In the genomic region with DNA sequence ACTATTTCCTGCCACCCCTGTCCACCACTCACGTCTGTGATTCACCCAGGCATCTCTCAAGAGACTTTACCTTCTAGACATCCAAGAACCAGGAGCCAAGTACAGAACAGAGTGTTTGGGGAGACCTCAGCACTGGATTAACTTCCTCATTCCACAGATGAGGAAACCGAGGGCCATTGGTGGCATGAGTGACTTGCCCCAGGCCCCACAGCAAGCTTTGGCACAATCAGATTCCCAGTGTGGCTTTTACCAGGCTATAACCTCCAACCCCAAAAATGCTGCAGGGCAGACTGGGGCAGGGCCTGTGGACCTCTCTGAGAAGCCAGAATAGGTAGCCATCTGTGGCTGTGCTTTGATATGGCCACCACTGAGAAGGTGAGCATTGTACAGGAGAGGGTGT, we compare ENCODE assay signal across 17 cellular contexts.
DNase-seq lines count a peak whose midpoint lies in the region; ATAC-seq, FAIRE-seq and TF ChIP-seq lines count a peak whose summit lies in the region.
"Had no signal": no experiment of that assay in that cellular context is flagged by ENCODE, and none has a peak within 500 bp of the region (broad histone marks: within the 10 kb centered on the region; RNA-seq: fewer than 3 reads in every experiment).

No MANE protein-coding gene starts in this region.

- RAD21 ChIA-PET in GM12878 (lab: Charles Lee; ENCODE audit: unreplicated experiment): interaction anchor here (2.7 kb wide), 1 partner anchor 10 kb away, joined by 10 read pairs; no protein-coding TSS in a partner anchor

- no peak for TF ChIP-seq POLR2A in GM12878 (IDR thresholded peaks at IDR 0.05; ENCODE audit: low read depth, low read length)

- no peak for TF ChIP-seq EP300 in GM12878 (IDR thresholded peaks at IDR 0.05; ENCODE audit: borderline replicate concordance in 1 of 2, control insufficient read depth in 1 of 2, low read depth in 2 of 2, low read length in 2 of 2)

- BruUV-seq in GM12878 (replicated peaks; lab: Mats Ljungman, UMichigan): no TSS peak

- H3K27ac ChIP-seq in GM12878 (ENCODE audit: control insufficient read depth, insufficient read depth) (peak overlapping the region; percentile 26; the same call in 1 of the 2 replicates), lung (ENCODE audit: low read depth in 1 of 2, low read length in 1 of 2) (no peak overlapping the region)
- H3K27ac ChIP-seq: C4-2B had no signal

- SMC1A ChIA-PET in GM12878 (lab: Charles Lee; ENCODE audit: uncharacterized antibody, unreplicated experiment): interaction anchor here (1.0 to 3.7 kb wide), 4 partner anchors 9 to 211 kb away, joined by 3 to 17 read pairs (median 4); no protein-coding TSS in a partner anchor

- peak; percentile 1 for DNase-seq in AG20443 (ENCODE audit: low spot score)
- DNase-seq in H7: peak; percentile 2
- no peak for DNase-seq in GM12878 (ENCODE audit: low read depth, low spot score)
- DNase-seq in lung (ENCODE audit: low spot score): peak; percentile 22
- no peak for DNase-seq in T-helper 1 cell
- DNase-seq in AG08395 (ENCODE audit: low spot score): no peak
- DNase-seq in NOMO-1 treated with DMSO at 0.1 percent for 48 hours (lab: John Stamatoyannopoulos, UW; ENCODE audit: unreplicated experiment): no peak
- no peak for DNase-seq in activated CD8-positive, alpha-beta memory T cell treated with anti-CD3 and anti-CD28 coated beads, Interleukin-2, amount 50 U/mL, for 48 hours
- DNase-seq: ACHN; BE2C; CD4-positive, alpha-beta memory T cell; DMS79 treated with DMSO at 0.1 percent for 48 hours; EL; H9 had no signal

- no peaks in the 10 kb centered on the region; the same call in 1 of the 2 replicates for H4K20me1 ChIP-seq in GM12878 (ENCODE audit: control insufficient read depth, insufficient read depth)

- no peak for TF ChIP-seq CTCF in GM12878 (IDR thresholded peaks at IDR 0.05 in 2 of 3, conservative IDR thresholded peaks at IDR 0.05 in 1 of 3; ENCODE audit: control insufficient read depth in 2 of 3, extremely low read depth in 1 of 3, insufficient read depth in 1 of 3, low read depth in 3 of 3, low read length in 3 of 3)
- TF ChIP-seq CTCF in lung (IDR thresholded peaks at IDR 0.05; ENCODE audit: control extremely low read depth, extremely low read depth): no peak

- no peak overlapping the region for H3K9ac ChIP-seq in GM12878 (ENCODE audit: control insufficient read depth, insufficient read depth, low read length)

- intact Hi-C loops in GM12878 (cut with micrococcal nuclease; ENCODE audit: unreplicated experiment): no loop called here

- WGBS in GM12878 (ENCODE audit: insufficient coverage, insufficient replicate concordance, low lambda C conversion rate, missing lambda C conversion rate): 46% methylated on average over 2 of the region's 2 CpGs
- 67 to 75% methylated on average over 2 of the region's 2 CpGs for WGBS in lung, 2 donors

- no peak overlapping the region; the same call in 1 of the 2 replicates for H2AFZ ChIP-seq in GM12878 (ENCODE audit: control insufficient read depth, low read depth, low read length)
- H2AFZ ChIP-seq: GM23338 had no signal

- in situ Hi-C loops in GM12878 (cut with MboI): no loop called here

- H3K27me3 ChIP-seq in H7 (ENCODE audit: control insufficient read depth, insufficient read depth, low read length) (peaks cover 4% of the 10 kb centered on the region; the same call in 1 of the 2 replicates), GM12878 (replicated peaks in 1 of 2; ENCODE audit: control insufficient read depth in 2 of 2, insufficient read depth in 2 of 2, low read length in 1 of 2) (no peaks in the 10 kb centered on the region), lung (ENCODE audit: control insufficient read depth, insufficient read depth) (no peaks in the 10 kb centered on the region)
- H3K27me3 ChIP-seq: BE2C had no signal

- POLR2A ChIA-PET in GM12878 (lab: Charles Lee): interaction anchor here (0.9 to 1.2 kb wide), 2 partner anchors 30 to 74 kb away, joined by 3 read pairs; no protein-coding TSS in a partner anchor

- no peak for TF ChIP-seq RAD21 in GM12878 (IDR thresholded peaks at IDR 0.05; ENCODE audit: insufficient read depth, low read depth, low read length)

- no peak overlapping the region for H3K4me3 ChIP-seq in H7 (ENCODE audit: insufficient read depth, low read depth, low read length)
- no peak overlapping the region for H3K4me3 ChIP-seq in GM12878
- no peak overlapping the region for H3K4me3 ChIP-seq in lung
- H3K4me3 ChIP-seq: GM23338 had no signal

- ATAC-seq in GM12878: no peak
- no peak for ATAC-seq in lung (ENCODE audit: insufficient read depth, low FRiP score)
- ATAC-seq: GM23338 had no signal

- H3K4me1 ChIP-seq in GM12878 (ENCODE audit: control insufficient read depth, insufficient read depth, low read length): peaks cover 64% of the 10 kb centered on the region
- H3K4me1 ChIP-seq in lung (ENCODE audit: control insufficient read depth in 2 of 2, insufficient read depth in 2 of 2, low read length in 2 of 2): no peaks in the 10 kb centered on the region

- no peaks in the 10 kb centered on the region for H3K36me3 ChIP-seq in H7 (replicated peaks; ENCODE audit: control insufficient read depth, insufficient read depth, low read length)
- no peaks in the 10 kb centered on the region for H3K36me3 ChIP-seq in GM12878 (ENCODE audit: control insufficient read depth in 2 of 2, insufficient read depth in 2 of 2, low read length in 1 of 2)
- no peaks in the 10 kb centered on the region for H3K36me3 ChIP-seq in lung (ENCODE audit: control insufficient read depth in 2 of 2, insufficient read depth in 2 of 2, low read length in 2 of 2)
- H3K36me3 ChIP-seq: BE2C had no signal

- H3K9me3 ChIP-seq in GM12878 (replicated peaks; ENCODE audit: control insufficient read depth, insufficient read depth, low read length) (no peaks in the 10 kb centered on the region), lung (ENCODE audit: control insufficient read depth in 2 of 2, insufficient read depth in 1 of 2, low read length in 1 of 2) (no peaks in the 10 kb centered on the region)
- H3K9me3 ChIP-seq: BE2C had no signal

- peaks cover 4% of the 10 kb centered on the region for H3K79me2 ChIP-seq in GM12878 (ENCODE audit: control insufficient read depth, insufficient read depth, low read length)

- H3K4me2 ChIP-seq in GM12878 (ENCODE audit: control insufficient read depth, insufficient read depth): no peak overlapping the region
- H3K4me2 ChIP-seq: GM23338 had no signal

- no peak for FAIRE-seq in GM12878 (lab: Jason Lieb, UNC)
- FAIRE-seq: G401.6 had no signal

- CTCF ChIA-PET in GM12878 (lab: Yijun Ruan, JAX): interaction anchor here (1.1 to 5.5 kb wide), 5 partner anchors 10 to 171 kb away, joined by 3 to 74 read pairs (median 3); no protein-coding TSS in a partner anchor

TF ChIP-seq in GM12878, 131 proteins besides CTCF, POLR2A, EP300 and RAD21:
- TF ChIP-seq RUNX3 (IDR thresholded peaks at IDR 0.05; ENCODE audit: low read length): 0 out of 2 replicates have a peak, but pooled peaks have one; percentile 1
- TF ChIP-seq, protein P1, sequence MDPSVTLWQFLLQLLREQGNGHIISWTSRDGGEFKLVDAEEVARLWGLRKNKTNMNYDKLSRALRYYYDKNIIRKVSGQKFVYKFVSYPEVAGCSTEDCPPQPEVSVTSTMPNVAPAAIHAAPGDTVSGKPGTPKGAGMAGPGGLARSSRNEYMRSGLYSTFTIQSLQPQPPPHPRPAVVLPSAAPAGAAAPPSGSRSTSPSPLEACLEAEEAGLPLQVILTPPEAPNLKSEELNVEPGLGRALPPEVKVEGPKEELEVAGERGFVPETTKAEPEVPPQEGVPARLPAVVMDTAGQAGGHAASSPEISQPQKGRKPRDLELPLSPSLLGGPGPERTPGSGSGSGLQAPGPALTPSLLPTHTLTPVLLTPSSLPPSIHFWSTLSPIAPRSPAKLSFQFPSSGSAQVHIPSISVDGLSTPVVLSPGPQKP (IDR thresholded peaks at IDR 0.05; ENCODE audit: low read depth, low read length): no peak

Comparison
In these comparisons a context has a peak if more than half of its experiments do, and no peak if none do; other contexts are left out.
1. DNase-seq: peak in AG20443 (single experiment), H7 (single experiment) and lung (single experiment); none in GM12878 (single experiment), T-helper 1 cell (0 of 5), AG08395 (single experiment), NOMO-1 treated with DMSO at 0.1 percent for 48 hours (single experiment) and activated CD8-positive, alpha-beta memory T cell treated with anti-CD3 and anti-CD28 coated beads, Interleukin-2, amount 50 U/mL, for 48 hours (single experiment).